13 cellular contexts compared by ENCODE assay signal in genomic region chr5:25858019-25858418, GRCh38.
DNase-seq lines count a peak whose midpoint lies in the region; ATAC-seq and TF ChIP-seq lines count a peak whose summit lies in the region.
"Had no signal": no experiment of that assay in that cellular context is flagged by ENCODE, and none has a peak within 500 bp of the region (broad histone marks: within the 10 kb centered on the region; RNA-seq: fewer than 3 reads in every experiment).

No MANE protein-coding gene starts in this region.

- no peak overlapping the region for H3K4me3 ChIP-seq in HEK293 (ENCODE audit: low read depth, low read length)
- no peak overlapping the region for H3K4me3 ChIP-seq in PC-9
- H3K4me3 ChIP-seq in heart left ventricle: no peak overlapping the region
- H3K4me3 ChIP-seq: ovary, Peyer's patch, thoracic aorta had no signal

- no peaks in the 10 kb centered on the region for H3K9me3 ChIP-seq in HEK293 (ENCODE audit: control insufficient read depth, insufficient read depth, low read depth, low read length)
- H3K9me3 ChIP-seq in PC-9 (ENCODE audit: insufficient read depth, low read depth): 0 out of 2 replicates have a peak, but pooled peaks cover 3% of the 10 kb centered on the region
- peaks cover 0 to 18% (median 0%) of the 10 kb centered on the region in 12 donors for H3K9me3 ChIP-seq in heart left ventricle
- H3K9me3 ChIP-seq: ovary, thoracic aorta had no signal

- no peak overlapping the region for H2AFZ ChIP-seq in PC-9

- TF ChIP-seq CTCF in GM10248 (IDR thresholded peaks at IDR 0.05; ENCODE audit: control extremely low read depth, extremely low read depth, low read depth, missing control alignments) (peak; percentile 8), HEK293 (tag by site-specific recombination; IDR thresholded peaks at IDR 0.05) (no peak), PC-9 (conservative IDR thresholded peaks at IDR 0.05) (peak; percentile 43; the same call in 1 of the 2 replicates), heart left ventricle (IDR thresholded peaks at IDR 0.05) (peak in 1 of 12 donors; percentile 6)

- no peak for ATAC-seq in heart left ventricle

- DNase-seq in GM10248 (ENCODE audit: extremely low spot score): no peak
- peak in 1 of 2 experiments; percentile 12 for DNase-seq in PC-9
- peak; percentile 12 for DNase-seq in iPS-NIHi7 (ENCODE audit: extremely low spot score)
- DNase-seq in NCI-H2227 (lab: John Stamatoyannopoulos, UW; ENCODE audit: unreplicated experiment): no peak
- no peak for DNase-seq in NCI-H446 (lab: John Stamatoyannopoulos, UW)
- no peak for DNase-seq in heart left ventricle
- DNase-seq: activated naive CD4-positive, alpha-beta T cell treated with anti-CD3 and anti-CD28 coated beads for 36 hours; glutamatergic neuron; NCI-H1105 treated with DMSO at 0.1 percent for 48 hours; ovary; Peyer's patch had no signal

- no peaks in the 10 kb centered on the region for H3K4me1 ChIP-seq in HEK293 (ENCODE audit: control insufficient read depth, insufficient read depth, low read length)
- H3K4me1 ChIP-seq in PC-9 (replicated peaks; ENCODE audit: insufficient read depth): no peaks in the 10 kb centered on the region
- H3K4me1 ChIP-seq in heart left ventricle: no peaks in the 10 kb centered on the region
- H3K4me1 ChIP-seq: Peyer's patch had no signal

- POLR2A ChIA-PET in GM10248 (lab: Yijun Ruan, JAX) (no interaction called here), HEK293 (lab: Yijun Ruan, JAX) (no interaction called here), PC-9 (lab: Charles Lee; ENCODE audit: unreplicated experiment) (no interaction called here)

- H3K79me2 ChIP-seq in PC-9 (ENCODE audit: low read depth): no peaks in the 10 kb centered on the region

- H3K27ac ChIP-seq in HEK293 (ENCODE audit: extremely low read depth, low read depth, low read length): no peak overlapping the region
- no peak overlapping the region for H3K27ac ChIP-seq in PC-9
- no peak overlapping the region for H3K27ac ChIP-seq in heart left ventricle
- H3K27ac ChIP-seq: ovary, Peyer's patch, thoracic aorta had no signal

- H3F3A ChIP-seq in PC-9 (ENCODE audit: insufficient read depth, low read depth): no peaks in the 10 kb centered on the region

- CTCF ChIA-PET in GM10248 (lab: Yijun Ruan, JAX) (no interaction called here), HEK293 (lab: Yijun Ruan, JAX) (interaction anchor here (0.6 to 1.1 kb wide), 5 partner anchors 13 to 719 kb away, joined by 3 to 5 read pairs (median 3); no protein-coding TSS in a partner anchor), PC-9 (lab: Charles Lee) (no interaction called here)

- intact Hi-C loops in PC-9 (cut with micrococcal nuclease; ENCODE audit: unreplicated experiment): no loop called here
- intact Hi-C loops in heart left ventricle (cut with DNase I): no loop called here

- H3K36me3 ChIP-seq in HEK293 (ENCODE audit: control insufficient read depth in 2 of 2, insufficient read depth in 1 of 2, low read length in 2 of 2): no peaks in the 10 kb centered on the region
- H3K36me3 ChIP-seq in PC-9 (ENCODE audit: low read depth): no peaks in the 10 kb centered on the region
- H3K36me3 ChIP-seq in heart left ventricle: no peaks in the 10 kb centered on the region
- H3K36me3 ChIP-seq: ovary, Peyer's patch, thoracic aorta had no signal

- 29 to 54% (median 37%) methylated on average over 6 of the region's 6 CpGs for WGBS in heart left ventricle, 4 donors

- no peaks in the 10 kb centered on the region for H4K20me1 ChIP-seq in PC-9 (ENCODE audit: insufficient read depth)

- no TSS peak for BruUV-seq in PC-9 (replicated peaks; lab: Mats Ljungman, UMichigan)

- TF ChIP-seq POLR2A in heart left ventricle (IDR thresholded peaks at IDR 0.05): no peak

- no peak overlapping the region for H3K4me2 ChIP-seq in PC-9

- H3K27me3 ChIP-seq in PC-9 (ENCODE audit: insufficient read depth, low read depth) (no peaks in the 10 kb centered on the region), heart left ventricle (no peaks in the 10 kb centered on the region)
- H3K27me3 ChIP-seq: ovary, Peyer's patch had no signal

- H3K9me2 ChIP-seq in PC-9 (ENCODE audit: insufficient read depth): 0 out of 2 replicates have a peak, but pooled peaks cover 3% of the 10 kb centered on the region

TF ChIP-seq in HEK293, 187 proteins besides CTCF, POLR2A, EP300 and RAD21:
- TF ChIP-seq SCRT2 (tag by site-specific recombination; IDR thresholded peaks at IDR 0.05) (peak; percentile 88), SCRT1 (tag by site-specific recombination; IDR thresholded peaks at IDR 0.05; ENCODE audit: borderline replicate concordance) (peak; percentile 44; the same call in 1 of the 2 replicates), ZNF747 (tag by site-specific recombination; IDR thresholded peaks at IDR 0.05) (no peak)
